Comparison of ENCODE assay signal across 7 cellular contexts in the genomic region with DNA sequence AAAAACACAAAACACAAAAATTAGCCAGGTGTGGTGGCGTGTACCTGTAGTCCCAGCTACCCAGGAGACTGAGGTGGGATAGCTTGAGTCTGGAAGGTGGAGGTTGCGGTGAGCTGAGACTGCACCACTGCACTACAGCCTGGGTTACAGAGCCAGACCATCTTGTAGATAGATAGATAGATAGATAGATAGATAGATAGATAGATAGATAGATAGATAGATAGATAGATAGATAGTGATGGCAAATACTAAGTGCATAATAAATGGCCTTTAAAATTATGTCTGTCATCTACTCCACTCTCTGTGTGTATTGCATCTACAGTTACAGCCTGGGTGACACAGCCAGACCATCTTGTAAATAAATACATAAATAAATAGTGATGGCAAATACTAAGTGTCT.
"Had no signal": no experiment of that assay in that cellular context is flagged by ENCODE, and none has a peak within 500 bp of the region (broad histone marks: within the 10 kb centered on the region; RNA-seq: fewer than 3 reads in every experiment).

No MANE protein-coding gene starts in this region.

- FAIRE-seq: HepG2, HTR-8/SVneo had no signal

- ATAC-seq: HepG2 had no signal

- H3K9ac ChIP-seq: KMS-11 had no signal

- H3K27ac ChIP-seq: HL-60, KMS-11 had no signal

- DNase-seq: IMR-90, KBM-7, KG1 had no signal
